ENCODE assay signal across 7 cellular contexts in genomic region chr2:152609699-152610098, GRCh38.
"Had no signal": no experiment of that assay in that cellular context is flagged by ENCODE, and none has a peak within 500 bp of the region (broad histone marks: within the 10 kb centered on the region; RNA-seq: fewer than 3 reads in every experiment).

No MANE protein-coding gene starts in this region.

- DNase-seq: H9, HCEC 1CT, KBM-7 had no signal

- H3K36me3 Mint-ChIP-seq: IgD-negative memory B cell had no signal

- H3K27ac Mint-ChIP-seq: GM23338, H9, IgD-negative memory B cell had no signal

- H3K27me3 Mint-ChIP-seq: IgD-negative memory B cell had no signal

- H3K4me3 Mint-ChIP-seq: GM23338, H9, IgD-negative memory B cell had no signal

- H3K9me3 Mint-ChIP-seq: GM23338, H9, IgD-negative memory B cell had no signal

- H3K27ac ChIP-seq: HL-60 had no signal

- H3K4me1 Mint-ChIP-seq: H9 had no signal

- ATAC-seq: GM23338, HepG2 had no signal

- H3K4me3 ChIP-seq: GM23338 had no signal
